Comparison of ENCODE assay signal across 8 cellular contexts in genomic region chr15:65796610-65797012, GRCh38. TPM values are rescaled to one million over a fixed set of nuclear protein-coding genes. Genes with fewer than 3 reads are reported as not detected.
A peak's percentile ranks its signal among the peaks of the same experiment; 100 is the strongest.
DNase-seq lines count a peak whose midpoint lies in the region; ATAC-seq and TF ChIP-seq lines count a peak whose summit lies in the region.

No MANE protein-coding gene starts in this region.

- POLR2A ChIA-PET in PC-3 (lab: Charles Lee; ENCODE audit: unreplicated experiment) = no interaction called here

- H3K79me2 ChIP-seq in PC-3 (ENCODE audit: low read length) = no peaks in the 10 kb centered on the region

- no peaks in the 10 kb centered on the region for H4K20me1 ChIP-seq in PC-3 (ENCODE audit: low read length)

- H3K9ac ChIP-seq in PC-3 (ENCODE audit: low read length) = no peak overlapping the region

- H3K4me1 ChIP-seq in PC-3 (ENCODE audit: insufficient read depth, low read length) (peaks cover 17% of the 10 kb centered on the region), prostate gland (replicated peaks) (no peaks in the 10 kb centered on the region), upper lobe of right lung (peaks cover 12% of the 10 kb centered on the region)

- H3K9me2 ChIP-seq in PC-3 (replicated peaks; ENCODE audit: low read length) = no peaks in the 10 kb centered on the region

- H3K4me3 ChIP-seq in PC-3 (ENCODE audit: low read length) = no peak overlapping the region
- no peak overlapping the region for H3K4me3 ChIP-seq in prostate gland
- no peak overlapping the region for H3K4me3 ChIP-seq in upper lobe of right lung

- no TSS peak for BruUV-seq in PC-3 (replicated peaks; lab: Mats Ljungman, UMichigan)

- peak; percentile 48 for ATAC-seq in PC-3
- no peak for ATAC-seq in upper lobe of right lung
- no peak for ATAC-seq in GM21825 (IDR thresholded peaks at IDR 0.05; ENCODE audit: unreplicated experiment)

- H3K36me3 ChIP-seq in PC-3 (ENCODE audit: low read depth, low read length) (no peaks in the 10 kb centered on the region), prostate gland (no peaks in the 10 kb centered on the region), upper lobe of right lung (no peaks in the 10 kb centered on the region)

- H2AFZ ChIP-seq in PC-3 (ENCODE audit: low read length) = 0 out of 2 replicates have a peak overlapping the region, but pooled peaks have one; percentile 20

- TF ChIP-seq CTCF in PC-3 (conservative IDR thresholded peaks at IDR 0.05; ENCODE audit: low read depth, low read length) (no peak), prostate gland (IDR thresholded peaks at IDR 0.05) (no peak), upper lobe of right lung (IDR thresholded peaks at IDR 0.05) (no peak)

- DNase-seq in NCI-H2171 treated with DMSO at 0.1 percent for 48 hours (lab: John Stamatoyannopoulos, UW) = peak; percentile 22
- DNase-seq in NCI-H2171 (lab: John Stamatoyannopoulos, UW) = no peak
- peak; percentile 68 for DNase-seq in PC-3
- peak; percentile 93 for DNase-seq in dermis blood vessel endothelial cell
- DNase-seq in prostate gland (ENCODE audit: low spot score) = peak; percentile 21
- no peak for DNase-seq in effector CD8-positive, alpha-beta T cell (lab: John Stamatoyannopoulos, UW)
- DNase-seq in upper lobe of right lung = no peak

- no peaks in the 10 kb centered on the region for H3F3A ChIP-seq in PC-3 (ENCODE audit: low read length, unreplicated experiment)

- intact Hi-C loops in PC-3 (cut with micrococcal nuclease) (no loop called here), prostate gland (cut with DNase I) (no loop called here), upper lobe of right lung (cut with DNase I) (no loop called here)

- H3K9me3 ChIP-seq in PC-3 (ENCODE audit: low read length) (no peaks in the 10 kb centered on the region), prostate gland (no peaks in the 10 kb centered on the region), upper lobe of right lung (no peaks in the 10 kb centered on the region)

- no peak for TF ChIP-seq POLR2A in prostate gland (IDR thresholded peaks at IDR 0.05)

- CTCF ChIA-PET in PC-3 (lab: Charles Lee) = no interaction called here

- H3K27me3 ChIP-seq in PC-3 (ENCODE audit: low read length) (no peaks in the 10 kb centered on the region), prostate gland (replicated peaks; ENCODE audit: insufficient read depth) (no peaks in the 10 kb centered on the region), upper lobe of right lung (no peaks in the 10 kb centered on the region)

- H3K27ac ChIP-seq in PC-3 (ENCODE audit: low read length) (peak overlapping the region; percentile 14; the same call in 1 of the 2 replicates), prostate gland (no peak overlapping the region), upper lobe of right lung (no peak overlapping the region)

- H3K4me2 ChIP-seq in PC-3 (ENCODE audit: low read length) = peak overlapping the region; percentile 30

RNA-seq across cellular contexts. Expression of gene DENND4A, which starts 4.5 kb away (rescaled TPM):
- total RNA-seq in PC-3 (2014; rRNA removed) (6.2 and 11.6 TPM in 2 replicates), dermis blood vessel endothelial cell (27.6 and 41.5 TPM in 2 replicates), prostate gland (10 to 100 TPM; 24.5 to 49.6 TPM), upper lobe of right lung (32.5 TPM)

Comparison
In these comparisons a context has a peak if more than half of its experiments do, and no peak if none do; other contexts are left out.
1. DNase-seq: peak in NCI-H2171 treated with DMSO at 0.1 percent for 48 hours (single experiment), PC-3 (single experiment), dermis blood vessel endothelial cell (single experiment) and prostate gland (single experiment); none in NCI-H2171 (single experiment), effector CD8-positive, alpha-beta T cell (single experiment) and upper lobe of right lung (single experiment).